In the genomic region with DNA sequence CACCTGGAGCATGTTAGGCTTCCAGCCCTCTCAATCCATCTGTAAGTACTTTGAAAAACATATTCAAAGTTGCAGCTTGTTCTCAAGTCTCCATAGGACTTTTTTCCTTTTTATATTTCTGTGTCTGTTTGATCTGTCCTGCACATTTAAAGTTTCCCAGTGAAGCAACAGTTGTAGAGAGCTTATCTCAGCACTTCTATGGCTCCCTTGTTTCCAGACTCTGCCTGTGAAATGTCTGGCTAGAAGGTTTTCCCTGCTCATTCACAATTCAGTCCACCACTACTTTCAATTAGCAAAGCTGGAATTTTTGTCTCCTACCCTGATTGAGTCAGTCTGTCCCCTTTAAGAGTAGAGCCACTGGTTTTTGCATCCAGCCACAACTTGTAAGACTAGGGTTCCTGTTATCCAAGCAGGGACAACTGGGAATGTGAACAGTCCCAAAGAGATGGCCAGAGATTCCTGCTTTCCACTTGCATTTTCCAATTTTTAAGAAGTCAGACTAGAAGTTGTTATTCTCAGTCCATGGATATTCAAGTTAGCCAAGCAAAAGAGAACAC, we compare ENCODE assay signal across 4 cellular contexts.
TF ChIP-seq lines count a peak whose summit lies in the region.

No MANE protein-coding gene starts in this region.

TF ChIP-seq in SK-N-SH, 30 proteins besides CTCF, POLR2A, EP300 and RAD21 (continues in another document):
- TF ChIP-seq SMC3 (IDR thresholded peaks at IDR 0.05; ENCODE audit: low read depth, low read length) (no peak), POLR2AphosphoS5 (IDR thresholded peaks at IDR 0.05; ENCODE audit: low read depth, low read length) (no peak), PBX3 (IDR thresholded peaks at IDR 0.05) (no peak), GABPA (IDR thresholded peaks at IDR 0.05; ENCODE audit: low read depth) (no peak), NFIC (IDR thresholded peaks at IDR 0.05; ENCODE audit: borderline replicate concordance) (no peak), SIN3A (IDR thresholded peaks at IDR 0.05; ENCODE audit: borderline replicate concordance, low read depth, low read length) (no peak), TAF1 (IDR thresholded peaks at IDR 0.05; ENCODE audit: borderline replicate concordance, low read depth, low read length) (no peak), RCOR1 (IDR thresholded peaks at IDR 0.05; ENCODE audit: low read length) (no peak), ELF1 (IDR thresholded peaks at IDR 0.05) (no peak), MEF2A (IDR thresholded peaks at IDR 0.05; ENCODE audit: borderline replicate concordance, low read depth) (no peak), FOXJ3 (CRISPR knock-in tag; IDR thresholded peaks at IDR 0.05) (no peak), TEAD4 (IDR thresholded peaks at IDR 0.05; ENCODE audit: borderline replicate concordance, insufficient read depth) (no peak), YY1 (IDR thresholded peaks at IDR 0.05; ENCODE audit: low read depth) (no peak), GATA2 (CRISPR knock-in tag; IDR thresholded peaks at IDR 0.05) (no peak)
- TF ChIP-seq, protein P1, sequence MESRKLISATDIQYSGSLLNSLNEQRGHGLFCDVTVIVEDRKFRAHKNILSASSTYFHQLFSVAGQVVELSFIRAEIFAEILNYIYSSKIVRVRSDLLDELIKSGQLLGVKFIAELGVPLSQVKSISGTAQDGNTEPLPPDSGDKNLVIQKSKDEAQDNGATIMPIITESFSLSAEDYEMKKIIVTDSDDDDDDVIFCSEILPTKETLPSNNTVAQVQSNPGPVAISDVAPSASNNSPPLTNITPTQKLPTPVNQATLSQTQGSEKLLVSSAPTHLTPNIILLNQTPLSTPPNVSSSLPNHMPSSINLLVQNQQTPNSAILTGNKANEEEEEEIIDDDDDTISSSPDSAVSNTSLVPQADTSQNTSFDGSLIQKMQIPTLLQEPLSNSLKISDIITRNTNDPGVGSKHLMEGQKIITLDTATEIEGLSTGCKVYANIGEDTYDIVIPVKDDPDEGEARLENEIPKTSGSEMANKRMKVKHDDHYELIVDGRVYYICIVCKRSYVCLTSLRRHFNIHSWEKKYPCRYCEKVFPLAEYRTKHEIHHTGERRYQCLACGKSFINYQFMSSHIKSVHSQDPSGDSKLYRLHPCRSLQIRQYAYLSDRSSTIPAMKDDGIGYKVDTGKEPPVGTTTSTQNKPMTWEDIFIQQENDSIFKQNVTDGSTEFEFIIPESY (IDR thresholded peaks at IDR 0.05; ENCODE audit: borderline replicate concordance, low read depth) = no peak

TF ChIP-seq in SK-N-SH treated with all-trans-retinoic acid at 6 μM for 48 hours, 23 proteins besides CTCF, POLR2A, EP300 and RAD21 (continued from another document and continues in another):
- TF ChIP-seq TOX (CRISPR knock-in tag; IDR thresholded peaks at IDR 0.05; ENCODE audit: borderline replicate concordance) (no peak), CREB5 (CRISPR knock-in tag; IDR thresholded peaks at IDR 0.05; ENCODE audit: low read depth) (no peak), ZFP3 (CRISPR knock-in tag; IDR thresholded peaks at IDR 0.05) (no peak), ESRRG (CRISPR knock-in tag; IDR thresholded peaks at IDR 0.05) (no peak), RARB (CRISPR knock-in tag; IDR thresholded peaks at IDR 0.05) (no peak)
- TF ChIP-seq, protein P2, sequence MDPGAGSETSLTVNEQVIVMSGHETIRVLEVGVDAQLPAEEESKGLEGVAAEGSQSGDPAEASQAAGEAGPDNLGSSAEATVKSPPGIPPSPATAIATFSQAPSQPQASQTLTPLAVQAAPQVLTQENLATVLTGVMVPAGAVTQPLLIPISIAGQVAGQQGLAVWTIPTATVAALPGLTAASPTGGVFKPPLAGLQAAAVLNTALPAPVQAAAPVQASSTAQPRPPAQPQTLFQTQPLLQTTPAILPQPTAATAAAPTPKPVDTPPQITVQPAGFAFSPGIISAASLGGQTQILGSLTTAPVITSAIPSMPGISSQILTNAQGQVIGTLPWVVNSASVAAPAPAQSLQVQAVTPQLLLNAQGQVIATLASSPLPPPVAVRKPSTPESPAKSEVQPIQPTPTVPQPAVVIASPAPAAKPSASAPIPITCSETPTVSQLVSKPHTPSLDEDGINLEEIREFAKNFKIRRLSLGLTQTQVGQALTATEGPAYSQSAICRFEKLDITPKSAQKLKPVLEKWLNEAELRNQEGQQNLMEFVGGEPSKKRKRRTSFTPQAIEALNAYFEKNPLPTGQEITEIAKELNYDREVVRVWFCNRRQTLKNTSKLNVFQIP (CRISPR knock-in tag; IDR thresholded peaks at IDR 0.05; ENCODE audit: borderline replicate concordance, low read depth) = no peak

TF ChIP-seq in H1, 55 proteins besides CTCF, POLR2A, EP300 and RAD21:
- TF ChIP-seq ASH2L (IDR thresholded peaks at IDR 0.05; ENCODE audit: low read length) (no peak), KDM4A (IDR thresholded peaks at IDR 0.05; ENCODE audit: low read depth, low read length, severe bottlenecking) (no peak), EZH2 (IDR thresholded peaks at IDR 0.05; ENCODE audit: low read depth, low read length, severe bottlenecking) (no peak), CHD7 (IDR thresholded peaks at IDR 0.05; ENCODE audit: insufficient replicate concordance, low read length) (no peak)

TF ChIP-seq in GM12891, 5 proteins besides CTCF, POLR2A, EP300 and RAD21 (continued from another document):
- TF ChIP-seq PAX5 (IDR thresholded peaks at IDR 0.05; ENCODE audit: insufficient read depth, low read length, severe bottlenecking) (no peak), POLR2AphosphoS5 (IDR thresholded peaks at IDR 0.05; ENCODE audit: low read depth, low read length) (no peak), TAF1 (IDR thresholded peaks at IDR 0.05; ENCODE audit: low read depth, low read length) (no peak), POU2F2 (IDR thresholded peaks at IDR 0.05; ENCODE audit: low read depth, low read length) (no peak)
